ENCODE assay signal across 8 cellular contexts in the genomic region with DNA sequence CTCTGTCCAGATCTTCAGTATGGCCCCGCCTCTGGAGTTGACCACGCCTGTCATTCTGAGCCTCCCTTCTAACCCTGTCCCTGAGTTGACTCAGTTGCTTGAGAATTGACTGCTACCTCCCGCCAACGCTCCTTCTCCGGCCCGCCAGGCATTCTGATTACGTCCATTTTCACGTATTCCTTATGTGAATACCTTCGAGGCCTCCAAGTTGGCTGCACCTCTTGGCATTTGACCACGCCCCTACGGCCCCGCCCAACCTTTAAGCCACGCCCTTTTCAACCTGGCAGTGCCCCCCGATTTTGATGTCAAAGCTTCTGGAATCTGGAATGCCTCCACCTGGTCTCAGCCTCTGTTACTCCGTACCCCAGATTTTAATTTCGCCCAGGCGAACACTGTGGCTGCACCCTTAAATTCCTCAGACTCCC. TPM values are rescaled to one million over a fixed set of nuclear protein-coding genes. Genes with fewer than 3 reads are reported as not detected.
A peak's percentile ranks its signal among the peaks of the same experiment; 100 is the strongest.
DNase-seq lines count a peak whose midpoint lies in the region; ATAC-seq and TF ChIP-seq lines count a peak whose summit lies in the region.

No MANE protein-coding gene starts in this region.

- no peaks in the 10 kb centered on the region for H3K9me2 ChIP-seq in DOHH2 (replicated peaks; ENCODE audit: control insufficient read depth, low read length)

- peaks cover 21% of the 10 kb centered on the region for H3F3A ChIP-seq in DOHH2 (ENCODE audit: control insufficient read depth, insufficient read depth)

- intact Hi-C loops in ovary (cut with DNase I) = loop anchor here in 2 of 4 donors (5.0 to 10.0 kb wide), 2 partner anchors 119 to 206 kb away; no protein-coding TSS in a partner anchor

- no peak for ATAC-seq in GM19035 (IDR thresholded peaks at IDR 0.05; ENCODE audit: unreplicated experiment)
- ATAC-seq in HG03108 (IDR thresholded peaks at IDR 0.05; ENCODE audit: unreplicated experiment) = no peak

- peaks cover 49% of the 10 kb centered on the region for H3K4me1 ChIP-seq in DOHH2 (ENCODE audit: control insufficient read depth, low read length)
- peaks cover 10% of the 10 kb centered on the region; the same call in 1 of the 2 replicates for H3K4me1 ChIP-seq in SJCRH30
- H3K4me1 ChIP-seq in ovary (ENCODE audit: insufficient read depth) = peaks cover 2% of the 10 kb centered on the region

- H3K4me3 ChIP-seq in DOHH2 (ENCODE audit: low read length) = peak overlapping the region; percentile 89
- H3K4me3 ChIP-seq in SJCRH30 = peak overlapping the region; percentile 48
- H3K4me3 ChIP-seq in ovary = no peak overlapping the region

- H3K36me3 ChIP-seq in DOHH2 (ENCODE audit: control insufficient read depth, low read length) = peaks cover 6% of the 10 kb centered on the region; the same call in 1 of the 2 replicates
- no peaks in the 10 kb centered on the region for H3K36me3 ChIP-seq in SJCRH30
- no peaks in the 10 kb centered on the region for H3K36me3 ChIP-seq in ovary

- TF ChIP-seq EP300 in ovary (IDR thresholded peaks at IDR 0.05) = no peak

- H3K4me2 ChIP-seq in DOHH2 (ENCODE audit: low read length) = peak overlapping the region; percentile 94

- H3K9me3 ChIP-seq in DOHH2 (ENCODE audit: control insufficient read depth, insufficient read depth, low read length) = no peaks in the 10 kb centered on the region
- no peaks in the 10 kb centered on the region for H3K9me3 ChIP-seq in SJCRH30 (replicated peaks)
- H3K9me3 ChIP-seq in ovary = no peaks in the 10 kb centered on the region

- WGBS in ovary, 3 donors = 61 to 66% (median 65%) methylated on average over 17 of the region's 17 CpGs

- no peaks in the 10 kb centered on the region for H4K20me1 ChIP-seq in DOHH2 (ENCODE audit: control insufficient read depth, insufficient read depth, low read depth, low read length)

- H3K27ac ChIP-seq in DOHH2 (ENCODE audit: low read depth, low read length) (peak overlapping the region; percentile 83), SJCRH30 (no peak overlapping the region), ovary (no peak overlapping the region)

- H3K27me3 ChIP-seq in DOHH2 (ENCODE audit: control insufficient read depth, low read length) (peaks cover 18% of the 10 kb centered on the region), SJCRH30 (no peaks in the 10 kb centered on the region), ovary (no peaks in the 10 kb centered on the region)

- no peak for DNase-seq in SJCRH30
- peak; percentile 63 for DNase-seq in ecto neural progenitor cell (ENCODE audit: low spot score)
- peak in 3 of 5 donors; percentile 32 to 55 (median 45) for DNase-seq in ovary
- DNase-seq in NCI-H2081 (lab: John Stamatoyannopoulos, UW) = no peak
- no peak for DNase-seq in GM03348 (ENCODE audit: low spot score)

- H3K79me2 ChIP-seq in DOHH2 (ENCODE audit: control insufficient read depth, low read length) = peaks cover 2% of the 10 kb centered on the region; the same call in 1 of the 2 replicates

- no peak for TF ChIP-seq CTCF in DOHH2 (IDR thresholded peaks at IDR 0.05; ENCODE audit: low read depth, low read length, poor library complexity, severe bottlenecking)
- no peak for TF ChIP-seq CTCF in ovary (IDR thresholded peaks at IDR 0.05)

- no peak for TF ChIP-seq POLR2A in ovary (IDR thresholded peaks at IDR 0.05)

RNA-seq across cellular contexts. Expression of a gene that starts 1.7 kb away (rescaled TPM):
- total RNA-seq in SJCRH30 (2014; rRNA removed; shearing (Covaris generic)) = 3.0 and 5.8 TPM in 2 replicates
- total RNA-seq in ovary = 10 to 100 TPM in 6 of 7 donors, 1 to 10 TPM in 1; 9.9 to 25.0 (median 14.4) TPM
- 10 to 100 TPM; 13.1 to 16.3 TPM for polyA plus RNA-seq in ovary

RNA-seq across cellular contexts. Expression of a gene that starts 27.2 kb away (rescaled TPM):
- total RNA-seq in SJCRH30 (2014; rRNA removed; shearing (Covaris generic)) = 0.12 and 0.38 TPM in 2 replicates
- total RNA-seq in ovary = 1 to 10 TPM in 1 of 7 donors, under 1 TPM in 3, not detected in 3; 0.20 to 1.6 (median 0.59) TPM
- polyA plus RNA-seq in ovary = under 1 TPM; 0.02 to 0.33 TPM

RNA-seq across cellular contexts. Expression of a gene that starts 38.8 kb away (rescaled TPM):
- 0.14 and 0.18 TPM in 2 replicates for total RNA-seq in SJCRH30 (2014; rRNA removed; shearing (Covaris generic))
- 1 to 10 TPM in 5 of 7 donors, under 1 TPM in 2; 0.60 to 4.5 (median 2.4) TPM for total RNA-seq in ovary
- 10 to 100 TPM in 1 of 2 donors, 1 to 10 TPM in 1; 3.0 to 11.9 TPM for polyA plus RNA-seq in ovary

RNA-seq across cellular contexts. Expression of a gene that starts 50.9 kb away (rescaled TPM):
- total RNA-seq in SJCRH30 (2014; rRNA removed; shearing (Covaris generic)) = 434 and 487 TPM in 2 replicates
- total RNA-seq in ovary = 100 to 1,000 TPM; 288 to 508 (median 382) TPM
- polyA plus RNA-seq in ovary = 100 to 1,000 TPM; 279 to 499 TPM

RNA-seq across cellular contexts. Expression of a gene that starts 51.6 kb away (rescaled TPM):
- 9.8 and 10.6 TPM in 2 replicates for total RNA-seq in SJCRH30 (2014; rRNA removed; shearing (Covaris generic))
- 10 to 100 TPM in 1 of 7 donors, 1 to 10 TPM in 6; 4.2 to 15.3 (median 7.3) TPM for total RNA-seq in ovary
- polyA plus RNA-seq in ovary = 1 to 10 TPM; 3.2 to 6.8 TPM

Comparison
In these comparisons a context has a peak if more than half of its experiments do, and no peak if none do; other contexts are left out.
1. DNase-seq: peak in ecto neural progenitor cell (single experiment) and ovary (3 of 5); none in SJCRH30 (0 of 2), NCI-H2081 (0 of 2) and GM03348 (single experiment).